In the genomic region with DNA sequence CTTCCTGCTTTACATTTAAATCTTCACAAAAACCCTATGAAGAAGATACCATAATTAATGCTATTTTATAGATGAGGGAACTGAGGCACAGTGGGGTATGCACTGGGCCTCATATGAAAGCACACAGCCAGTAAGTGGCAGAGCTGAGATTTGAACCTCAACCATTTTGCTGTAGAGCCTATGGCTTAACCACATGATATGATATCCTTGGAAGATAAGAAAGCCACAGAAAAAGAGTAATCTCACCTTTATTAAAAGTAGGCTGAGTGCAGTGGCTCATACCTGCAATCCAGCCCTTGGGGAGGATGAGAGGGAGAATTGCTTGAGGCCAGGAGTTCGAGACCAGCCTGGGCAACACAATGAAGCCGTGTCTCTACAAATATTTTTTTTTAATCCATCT, we compare ENCODE assay signal across 24 cellular contexts. TPM values are rescaled to one million over a fixed set of nuclear protein-coding genes. Genes with fewer than 3 reads are reported as not detected.
"Had no signal": no experiment of that assay in that cellular context is flagged by ENCODE, and none has a peak within 500 bp of the region (broad histone marks: within the 10 kb centered on the region; RNA-seq: fewer than 3 reads in every experiment).

No MANE protein-coding gene starts in this region.

- H3K4me3 Mint-ChIP-seq: activated CD8-positive, alpha-beta T cell treated with anti-CD3 and anti-CD28 coated beads for 36 hours; activated naive CD4-positive, alpha-beta T cell treated with anti-CD3 and anti-CD28 coated beads, Interleukin-2, amount 50 U/mL, for 24 hours; activated T-cell treated with anti-CD3 and anti-CD28 coated beads, Interleukin-2, amount 50 U/mL, for 24 hours; activated T-helper 1 cell treated with anti-CD3 and anti-CD28 coated beads, Interleukin-12 subunit alpha, Interleukin-12 subunit beta, Interleukin-2, Interleukin-4 antibody, amounts not matched to agents 30 ng/mL and 10 ng/mL and 1 ng/mL, durations not matched to agents 14 hours and 24 hours and 36 hours; T-cell had no signal

- H3K4me3 ChIP-seq: K562, SK-N-MC had no signal

- H3K27me3 Mint-ChIP-seq: activated CD8-positive, alpha-beta T cell treated with anti-CD3 and anti-CD28 coated beads for 36 hours; activated naive CD4-positive, alpha-beta T cell treated with anti-CD3 and anti-CD28 coated beads, Interleukin-2, amount 50 U/mL, for 24 hours; activated T-cell treated with anti-CD3 and anti-CD28 coated beads, Interleukin-2, amount 50 U/mL, for 24 hours; T-cell had no signal

- H3K9me3 Mint-ChIP-seq: activated naive CD4-positive, alpha-beta T cell treated with anti-CD3 and anti-CD28 coated beads, Interleukin-2, amount 50 U/mL, for 24 hours; activated T-cell treated with anti-CD3 and anti-CD28 coated beads, Interleukin-2, amount 50 U/mL, for 24 hours; T-cell had no signal

- H3K27ac ChIP-seq: SK-N-MC, VCaP had no signal

- H3K36me3 Mint-ChIP-seq: activated naive CD4-positive, alpha-beta T cell treated with anti-CD3 and anti-CD28 coated beads, Interleukin-2, amount 50 U/mL, for 24 hours; T-cell had no signal

- H3K27ac Mint-ChIP-seq: activated CD8-positive, alpha-beta T cell treated with anti-CD3 and anti-CD28 coated beads for 36 hours; activated naive CD4-positive, alpha-beta T cell treated with anti-CD3 and anti-CD28 coated beads, Interleukin-2, amount 50 U/mL, for 24 hours; activated T-cell treated with anti-CD3 and anti-CD28 coated beads, Interleukin-2, amount 50 U/mL, for 24 hours; activated T-helper 1 cell treated with anti-CD3 and anti-CD28 coated beads, Interleukin-12 subunit alpha, Interleukin-12 subunit beta, Interleukin-2, Interleukin-4 antibody, amounts not matched to agents 30 ng/mL and 10 ng/mL and 1 ng/mL, durations not matched to agents 14 hours and 24 hours and 36 hours; T-cell had no signal

- DNase-seq: activated CD4-positive, alpha-beta T cell treated with anti-CD3 and anti-CD28 coated beads, Interleukin-2, amount 50 U/mL, for 1 hour; activated CD4-positive, CD25-positive, alpha-beta regulatory T cell; activated CD8-positive, alpha-beta T cell treated with anti-CD3 and anti-CD28 coated beads for 36 hours; activated effector memory CD4-positive, alpha-beta T cell treated with Interleukin-2 at 50 U/mL for 16 hours; activated naive CD4-positive, alpha-beta T cell; activated T-cell treated with anti-CD3 and anti-CD28 coated beads, Interleukin-2, amount 50 U/mL, for 24 hours; aorta; central memory CD4-positive, alpha-beta T cell; Karpas-422; NCI-H1105 treated with DMSO at 0.1 percent for 48 hours; NCI-H146; NCI-H187 treated with DMSO at 0.1 percent for 48 hours; NCI-H2081 treated with DMSO at 0.1 percent for 48 hours; NCI-H446; NCI-H524; PC-3; T-cell had no signal

- ATAC-seq: activated CD8-positive, alpha-beta T cell treated with anti-CD3 and anti-CD28 coated beads for 36 hours; K562; PC-3 had no signal

RNA-seq across cellular contexts. Expression of a gene that starts 45.8 kb away (rescaled TPM):
- total RNA-seq: activated CD8-positive, alpha-beta T cell treated with anti-CD3 and anti-CD28 coated beads for 36 hours; activated T-helper 1 cell treated with anti-CD3 and anti-CD28 coated beads, Interleukin-12 subunit alpha, Interleukin-12 subunit beta, Interleukin-2, Interleukin-4 antibody, amounts not matched to agents 30 ng/mL and 10 ng/mL and 1 ng/mL, durations not matched to agents 14 hours and 24 hours and 36 hours; bronchial epithelial cell; PC-3; T-cell; T-helper 2 cell treated with Interferon-gamma antibody and Interleukin-4, amounts not matched to agents 100 ng/mL and 5 ng/mL, for 36 hours had no signal
